ENCODE assay signal across 1 cellular context in the genomic region with DNA sequence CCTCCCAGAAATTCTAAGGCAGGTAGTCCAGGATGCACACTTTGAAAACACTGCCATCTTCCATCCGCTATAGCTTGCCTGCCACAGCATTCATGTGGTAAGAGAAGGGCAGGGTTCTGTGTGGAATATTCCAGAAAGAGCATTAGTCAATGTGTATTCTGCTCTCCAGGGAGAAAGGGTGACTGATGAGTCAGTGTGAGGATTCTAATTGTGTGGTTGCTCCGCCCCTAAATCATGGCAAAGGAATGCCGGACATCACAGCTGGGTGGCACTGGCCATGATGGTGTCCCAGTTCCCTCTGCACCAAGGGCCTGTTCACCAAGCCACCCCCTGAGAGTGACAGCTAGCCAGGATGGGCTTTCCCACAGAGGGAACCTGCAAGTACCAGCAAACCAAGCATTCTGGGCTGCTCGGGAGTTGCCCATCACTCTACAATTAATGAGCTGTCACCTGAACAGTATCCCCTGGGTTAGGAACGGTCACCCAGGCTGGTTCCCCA.
TF ChIP-seq lines count a peak whose summit lies in the region.

No MANE protein-coding gene starts in this region.

TF ChIP-seq in K562, 482 proteins besides CTCF, POLR2A, EP300 and RAD21:
- TF ChIP-seq, protein P1, sequence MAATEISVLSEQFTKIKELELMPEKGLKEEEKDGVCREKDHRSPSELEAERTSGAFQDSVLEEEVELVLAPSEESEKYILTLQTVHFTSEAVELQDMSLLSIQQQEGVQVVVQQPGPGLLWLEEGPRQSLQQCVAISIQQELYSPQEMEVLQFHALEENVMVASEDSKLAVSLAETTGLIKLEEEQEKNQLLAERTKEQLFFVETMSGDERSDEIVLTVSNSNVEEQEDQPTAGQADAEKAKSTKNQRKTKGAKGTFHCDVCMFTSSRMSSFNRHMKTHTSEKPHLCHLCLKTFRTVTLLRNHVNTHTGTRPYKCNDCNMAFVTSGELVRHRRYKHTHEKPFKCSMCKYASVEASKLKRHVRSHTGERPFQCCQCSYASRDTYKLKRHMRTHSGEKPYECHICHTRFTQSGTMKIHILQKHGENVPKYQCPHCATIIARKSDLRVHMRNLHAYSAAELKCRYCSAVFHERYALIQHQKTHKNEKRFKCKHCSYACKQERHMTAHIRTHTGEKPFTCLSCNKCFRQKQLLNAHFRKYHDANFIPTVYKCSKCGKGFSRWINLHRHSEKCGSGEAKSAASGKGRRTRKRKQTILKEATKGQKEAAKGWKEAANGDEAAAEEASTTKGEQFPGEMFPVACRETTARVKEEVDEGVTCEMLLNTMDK (IDR thresholded peaks at IDR 0.05; ENCODE audit: borderline replicate concordance, insufficient read depth, low read depth, low read length, poor library complexity, severe bottlenecking), result no peak
- TF ChIP-seq SMAD2 (IDR thresholded peaks at IDR 0.05; ENCODE audit: low read depth, low read length) (no peak), FOSL1 (tag; conservative IDR thresholded peaks at IDR 0.05) (0 out of 2 replicates have a peak, but pooled peaks have one; percentile 19)
